ENCODE assay signal across 7 cellular contexts in the genomic region with DNA sequence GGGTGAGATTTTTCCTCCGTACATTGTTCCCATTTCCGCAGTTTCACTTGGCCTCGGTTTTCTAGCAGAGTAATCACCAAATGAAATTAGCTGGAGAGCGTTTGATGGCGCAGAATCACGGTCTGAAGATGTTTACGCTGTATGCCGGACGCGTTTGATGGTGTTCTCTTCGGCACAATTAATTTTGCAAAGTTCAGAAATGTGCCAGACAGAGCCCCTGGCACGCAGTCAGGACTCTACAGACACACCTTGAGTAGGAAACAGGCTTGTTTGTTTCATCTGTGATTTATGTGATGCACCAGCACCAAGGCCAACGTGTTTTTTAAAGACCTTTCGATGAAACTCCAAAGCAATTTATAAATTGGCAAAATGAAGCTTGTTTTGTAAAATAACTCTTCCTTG. TPM values are rescaled to one million over a fixed set of nuclear protein-coding genes. Genes with fewer than 3 reads are reported as not detected.
DNase-seq lines count a peak whose midpoint lies in the region; ATAC-seq and TF ChIP-seq lines count a peak whose summit lies in the region.

No MANE protein-coding gene starts in this region.

- H3K27ac ChIP-seq in iPS-18a (ENCODE audit: low read length), result peak overlapping the region; percentile 53

- H3K27ac Mint-ChIP-seq in IgD-negative memory B cell, result peak overlapping the region in 1 of 3 donors; percentile 24
- no peak overlapping the region for H3K27ac Mint-ChIP-seq in stimulated activated memory B cell treated with anti-CD40 and anti-IgM and Interleukin-4, amounts not matched to agents 10 μg/mL and 1 μg/mL and 100 μg/mL, for 72 hours

- CTCF ChIA-PET in HEK293T (lab: Yijun Ruan, JAX), result no interaction called here

- DNase-seq in adipocyte (ENCODE audit: low read depth) (no peak), DMS 273 (lab: John Stamatoyannopoulos, UW; ENCODE audit: unreplicated experiment) (no peak), HEK293T (ENCODE audit: extremely low spot score) (no peak), foreskin melanocyte (no peak)

- H3K4me3 ChIP-seq in adipocyte (ENCODE audit: low read length) (peak overlapping the region; percentile 95), iPS-18a (ENCODE audit: low read length) (peak overlapping the region; percentile 97)

- no peaks in the 10 kb centered on the region for H3K36me3 Mint-ChIP-seq in IgD-negative memory B cell
- no peaks in the 10 kb centered on the region for H3K36me3 Mint-ChIP-seq in stimulated activated memory B cell treated with anti-CD40 and anti-IgM and Interleukin-4, amounts not matched to agents 10 μg/mL and 1 μg/mL and 100 μg/mL, for 72 hours

- H3K27me3 ChIP-seq in adipocyte (replicated peaks; ENCODE audit: control insufficient read depth, insufficient read depth, low read length), result no peaks in the 10 kb centered on the region
- H3K27me3 ChIP-seq in iPS-18a (ENCODE audit: control insufficient read depth, insufficient read depth, low read length), result peaks cover 16% of the 10 kb centered on the region

- peaks cover 0 to 1% (median 0%) of the 10 kb centered on the region in 3 donors for H3K9me3 Mint-ChIP-seq in IgD-negative memory B cell
- no peaks in the 10 kb centered on the region for H3K9me3 Mint-ChIP-seq in stimulated activated memory B cell treated with anti-CD40 and anti-IgM and Interleukin-4, amounts not matched to agents 10 μg/mL and 1 μg/mL and 100 μg/mL, for 72 hours

- ATAC-seq in stimulated activated memory B cell treated with anti-CD40 and anti-IgM and Interleukin-4, amounts not matched to agents 10 μg/mL and 1 μg/mL and 100 μg/mL, for 72 hours, result no peak

- POLR2A ChIA-PET in HEK293T (lab: Yijun Ruan, JAX), result interaction anchor here (0.7 to 1.1 kb wide), 4 partner anchors 9 to 116 kb away, joined by 3 read pairs; no protein-coding TSS in a partner anchor

- peaks cover 3 to 11% (median 5%) of the 10 kb centered on the region in 3 donors for H3K4me1 Mint-ChIP-seq in IgD-negative memory B cell
- peaks cover 15% of the 10 kb centered on the region for H3K4me1 Mint-ChIP-seq in stimulated activated memory B cell treated with anti-CD40 and anti-IgM and Interleukin-4, amounts not matched to agents 10 μg/mL and 1 μg/mL and 100 μg/mL, for 72 hours

- H3K9me3 ChIP-seq in adipocyte (ENCODE audit: control insufficient read depth, low read length), result no peaks in the 10 kb centered on the region
- no peaks in the 10 kb centered on the region for H3K9me3 ChIP-seq in iPS-18a (ENCODE audit: control insufficient read depth, low read depth, low read length)

- H3K4me3 Mint-ChIP-seq in IgD-negative memory B cell, result peak overlapping the region; percentile 58 to 88 (median 70)
- H3K4me3 Mint-ChIP-seq in stimulated activated memory B cell treated with anti-CD40 and anti-IgM and Interleukin-4, amounts not matched to agents 10 μg/mL and 1 μg/mL and 100 μg/mL, for 72 hours, result peak overlapping the region; percentile 77

- peaks cover 39% of the 10 kb centered on the region for H3K27me3 Mint-ChIP-seq in IgD-negative memory B cell
- peaks cover 50% of the 10 kb centered on the region for H3K27me3 Mint-ChIP-seq in stimulated activated memory B cell treated with anti-CD40 and anti-IgM and Interleukin-4, amounts not matched to agents 10 μg/mL and 1 μg/mL and 100 μg/mL, for 72 hours

- H3K4me1 ChIP-seq in adipocyte (ENCODE audit: control insufficient read depth, insufficient read depth, low read length) (peaks cover 15% of the 10 kb centered on the region), iPS-18a (ENCODE audit: control insufficient read depth, low read depth, low read length) (peaks cover 14% of the 10 kb centered on the region)

- peak overlapping the region; percentile 98 for H3K9ac ChIP-seq in adipocyte (ENCODE audit: low read length)
- peak overlapping the region; percentile 87 for H3K9ac ChIP-seq in iPS-18a (ENCODE audit: low read length)

- no peaks in the 10 kb centered on the region for H3K36me3 ChIP-seq in adipocyte (ENCODE audit: control insufficient read depth, insufficient read depth, low read length, severe bottlenecking)
- H3K36me3 ChIP-seq in iPS-18a (ENCODE audit: control insufficient read depth, low read depth, low read length), result no peaks in the 10 kb centered on the region

TF ChIP-seq in HEK293T, 16 proteins besides CTCF, POLR2A, EP300 and RAD21:
- no peak for TF ChIP-seq ZNF384 (IDR thresholded peaks at IDR 0.05)
- TF ChIP-seq LEF1 (IDR thresholded peaks at IDR 0.05; ENCODE audit: borderline replicate concordance), result no peak
- TF ChIP-seq TARDBP (IDR thresholded peaks at IDR 0.05), result no peak
- TF ChIP-seq HDGF (IDR thresholded peaks at IDR 0.05; ENCODE audit: borderline replicate concordance), result no peak
- no peak for TF ChIP-seq SUZ12 (IDR thresholded peaks at IDR 0.05)
- no peak for TF ChIP-seq ELF4 (IDR thresholded peaks at IDR 0.05)
- no peak for TF ChIP-seq PKNOX1 (IDR thresholded peaks at IDR 0.05)
- TF ChIP-seq NFRKB (IDR thresholded peaks at IDR 0.05), result no peak
- TF ChIP-seq ARNT (IDR thresholded peaks at IDR 0.05), result no peak
- TF ChIP-seq FOXM1 (IDR thresholded peaks at IDR 0.05; ENCODE audit: borderline replicate concordance), result no peak
- TF ChIP-seq CTBP1 (IDR thresholded peaks at IDR 0.05; ENCODE audit: borderline replicate concordance), result no peak
- TF ChIP-seq FOXA1 (IDR thresholded peaks at IDR 0.05), result no peak
- TF ChIP-seq BHLHE40 (IDR thresholded peaks at IDR 0.05; ENCODE audit: borderline replicate concordance), result no peak
- no peak for TF ChIP-seq FOXK2 (IDR thresholded peaks at IDR 0.05)
- no peak for TF ChIP-seq L3MBTL2 (conservative IDR thresholded peaks at IDR 0.05)
- no peak for TF ChIP-seq SP1 (IDR thresholded peaks at IDR 0.05)

RNA-seq across cellular contexts. Expression of gene LIFR, which starts 0.9 kb away (rescaled TPM):
- polyA plus RNA-seq in IgD-negative memory B cell, result not detected
